21 cellular contexts compared by ENCODE assay signal in genomic region chr3:129007792-129008191, GRCh38. TPM values are rescaled to one million over a fixed set of nuclear protein-coding genes. Genes with fewer than 3 reads are reported as not detected.
"Had no signal": no experiment of that assay in that cellular context is flagged by ENCODE, and none has a peak within 500 bp of the region (broad histone marks: within the 10 kb centered on the region; RNA-seq: fewer than 3 reads in every experiment).

No MANE protein-coding gene starts in this region.

- H3K4me3 Mint-ChIP-seq: activated naive CD8-positive, alpha-beta T cell treated with anti-CD3 and anti-CD28 coated beads, Interleukin-2, amount 50 U/mL, for 24 hours; immature natural killer cell; naive B cell had no signal

- H3K27ac Mint-ChIP-seq: activated naive CD8-positive, alpha-beta T cell treated with anti-CD3 and anti-CD28 coated beads, Interleukin-2, amount 50 U/mL, for 24 hours; naive B cell had no signal

- DNase-seq: activated CD4-positive, alpha-beta T cell treated with anti-CD3 and anti-CD28 coated beads, Interleukin-2, amount 50 U/mL, for 4 hours; activated naive CD4-positive, alpha-beta T cell; activated naive CD8-positive, alpha-beta T cell treated with anti-CD3 and anti-CD28 coated beads, Interleukin-2, amount 50 U/mL, for 24 hours; activated T-cell treated with anti-CD3 and anti-CD28 coated beads for 4 hours; immature natural killer cell; midbrain; naive B cell; pancreas; stimulated activated CD4-positive, alpha-beta T cell treated with anti-CD3 and anti-CD28 coated beads, Interleukin-15, amount 100 ng/mL, for 24 hours; stimulated activated CD4-positive, alpha-beta T cell treated with anti-CD3 and anti-CD28 coated beads, Interleukin-4, amount 100 ng/mL, for 24 hours; stimulated activated naive CD4-positive, alpha-beta T cell; SW 1271; tibial artery had no signal

- H3K9me3 ChIP-seq: ascending aorta, breast epithelium, pancreas, SJSA1, tibial artery had no signal

- H3K9me3 Mint-ChIP-seq: activated naive CD8-positive, alpha-beta T cell treated with anti-CD3 and anti-CD28 coated beads, Interleukin-2, amount 50 U/mL, for 24 hours; immature natural killer cell; naive B cell had no signal

- H3K4me3 ChIP-seq: ascending aorta, breast epithelium, dorsolateral prefrontal cortex, lung, pancreas, SJSA1, tibial artery had no signal

- H3K36me3 ChIP-seq: ascending aorta, breast epithelium, pancreas, SJSA1, tibial artery had no signal

- H3K27ac ChIP-seq: ascending aorta, breast epithelium, dorsolateral prefrontal cortex, pancreas, SJSA1, tibial artery had no signal

- ATAC-seq: activated naive CD8-positive, alpha-beta T cell treated with anti-CD3 and anti-CD28 coated beads, Interleukin-2, amount 50 U/mL, for 24 hours; esophagus mucosa; pancreas had no signal

- H3K36me3 Mint-ChIP-seq: immature natural killer cell, naive B cell had no signal

- H3K4me1 ChIP-seq: ascending aorta had no signal

RNA-seq across cellular contexts. Expression of gene CFAP92, which starts 13.9 kb away (rescaled TPM):
- total RNA-seq: ascending aorta had no signal
- polyA plus RNA-seq: immature natural killer cell had no signal

RNA-seq across cellular contexts. Expression of gene GP9, which starts 52.8 kb away (rescaled TPM):
- total RNA-seq: ascending aorta, esophagus mucosa, pancreas, SJSA1, skeletal muscle tissue, subcutaneous adipose tissue had no signal
